20 cellular contexts compared by ENCODE assay signal in genomic region chr10:79440281-79440680, GRCh38. TPM values are rescaled to one million over a fixed set of nuclear protein-coding genes. Genes with fewer than 3 reads are reported as not detected.
DNase-seq lines count a peak whose midpoint lies in the region; ATAC-seq and TF ChIP-seq lines count a peak whose summit lies in the region.
"Had no signal": no experiment of that assay in that cellular context is flagged by ENCODE, and none has a peak within 500 bp of the region (broad histone marks: within the 10 kb centered on the region; RNA-seq: fewer than 3 reads in every experiment).

No MANE protein-coding gene starts in this region.

- DNase-seq in left ventricle myocardium inferior: no peak
- no peak for DNase-seq in cardiac septum (ENCODE audit: low spot score)
- DNase-seq in esophagus squamous epithelium (lab: John Stamatoyannopoulos, UW): no peak
- DNase-seq in gastrocnemius medialis: peak in 1 of 2 donors; percentile 21
- DNase-seq in vagina (ENCODE audit: extremely low spot score in 2 of 2): no peak
- DNase-seq in AG20443 (ENCODE audit: low spot score): no peak
- no peak for DNase-seq in colonic mucosa
- no peak for DNase-seq in SK-N-DZ (ENCODE audit: low spot score)
- DNase-seq: activated CD4-positive, alpha-beta memory T cell treated with anti-CD3 and anti-CD28 coated beads for 36 hours; CD4-positive, CD25-positive, alpha-beta regulatory T cell; midbrain; NCI-H1417 treated with DMSO at 0.1 percent for 48 hours; NCI-H526; SHP77 treated with DMSO at 0.1 percent for 48 hours; stimulated activated naive B cell treated with anti-CD40 and anti-IgM and Interleukin-4, amounts not matched to agents 10 μg/mL and 1 μg/mL and 100 μg/mL, for 72 hours; T-helper 2 cell had no signal

- in situ Hi-C loops in gastrocnemius medialis (cut with MboI; ENCODE audit: low sequenced_read_pairs in 4 of 4): loop anchor here in 1 of 4 donors (25.0 kb wide), 1 partner anchor 353 kb away; no protein-coding TSS in a partner anchor

- H3K27ac ChIP-seq in left ventricle myocardium inferior (replicated peaks): peak overlapping the region; percentile 44
- H3K27ac ChIP-seq in esophagus squamous epithelium: peak overlapping the region in 3 of 4 donors; percentile 40 to 96 (median 81)
- H3K27ac ChIP-seq in gastrocnemius medialis: peak overlapping the region; percentile 91 to 98 (median 94)
- peak overlapping the region; percentile 96 for H3K27ac ChIP-seq in vagina
- H3K27ac ChIP-seq in colonic mucosa: no peak overlapping the region
- H3K27ac ChIP-seq: body of pancreas, epithelial cell of prostate, upper lobe of right lung had no signal

- H3K4me1 ChIP-seq in left ventricle myocardium inferior (peaks cover 99% of the 10 kb centered on the region), esophagus squamous epithelium (peaks cover 24 to 99% (median 53%) of the 10 kb centered on the region in 3 donors), gastrocnemius medialis (peaks cover 86 to 89% of the 10 kb centered on the region in 2 donors), vagina (peaks cover 96% of the 10 kb centered on the region), colonic mucosa (no peaks in the 10 kb centered on the region)

- H3K9ac ChIP-seq in colonic mucosa (ENCODE audit: low read depth in 2 of 2, low read length in 2 of 2): peak overlapping the region in 1 of 2 donors; percentile 15

- intact Hi-C loops in left ventricle myocardium inferior (cut with micrococcal nuclease) (no loop called here), cardiac septum (cut with DNase I) (no loop called here), esophagus squamous epithelium (cut with DNase I) (no loop called here), gastrocnemius medialis (cut with DNase I; ENCODE audit: low total_unique reads) (loop anchor here (2.0 to 10.0 kb wide), 3 partner anchors 15 to 1468 kb away; no protein-coding TSS in a partner anchor), vagina (cut with DNase I) (no loop called here), colonic mucosa (cut with DNase I) (no loop called here)

- H3K9me3 ChIP-seq in left ventricle myocardium inferior (replicated peaks) (no peaks in the 10 kb centered on the region), esophagus squamous epithelium (no peaks in the 10 kb centered on the region), gastrocnemius medialis (no peaks in the 10 kb centered on the region), vagina (no peaks in the 10 kb centered on the region), colonic mucosa (no peaks in the 10 kb centered on the region)
- H3K9me3 ChIP-seq: body of pancreas, upper lobe of right lung had no signal

- H3K27me3 ChIP-seq in left ventricle myocardium inferior (ENCODE audit: low read depth) (no peaks in the 10 kb centered on the region), esophagus squamous epithelium (no peaks in the 10 kb centered on the region), gastrocnemius medialis (no peaks in the 10 kb centered on the region), vagina (no peaks in the 10 kb centered on the region), colonic mucosa (no peaks in the 10 kb centered on the region)
- H3K27me3 ChIP-seq: body of pancreas, upper lobe of right lung had no signal

- H3K36me3 ChIP-seq in left ventricle myocardium inferior (peaks cover 5% of the 10 kb centered on the region), esophagus squamous epithelium (no peaks in the 10 kb centered on the region), gastrocnemius medialis (no peaks in the 10 kb centered on the region), vagina (no peaks in the 10 kb centered on the region), colonic mucosa (no peaks in the 10 kb centered on the region)
- H3K36me3 ChIP-seq: upper lobe of right lung had no signal

- TF ChIP-seq POLR2A in esophagus squamous epithelium (IDR thresholded peaks at IDR 0.05) (no peak), gastrocnemius medialis (IDR thresholded peaks at IDR 0.05) (no peak), vagina (IDR thresholded peaks at IDR 0.05) (no peak)

- no peak overlapping the region for H3K4me3 ChIP-seq in left ventricle myocardium inferior
- H3K4me3 ChIP-seq in esophagus squamous epithelium: no peak overlapping the region
- peak overlapping the region in 2 of 4 donors; percentile 16 to 31 for H3K4me3 ChIP-seq in gastrocnemius medialis
- H3K4me3 ChIP-seq in vagina: peak overlapping the region in 1 of 2 donors; percentile 4
- H3K4me3 ChIP-seq in colonic mucosa: no peak overlapping the region
- H3K4me3 ChIP-seq: body of pancreas, upper lobe of right lung had no signal

- 93 to 94% methylated on average over 6 of the region's 6 CpGs for WGBS in esophagus squamous epithelium, 2 donors

- ATAC-seq in gastrocnemius medialis: no peak
- ATAC-seq: body of pancreas; left colon; stimulated activated naive B cell treated with anti-CD40 and anti-IgM and Interleukin-4, amounts not matched to agents 10 μg/mL and 1 μg/mL and 100 μg/mL, for 72 hours; upper lobe of right lung had no signal

- TF ChIP-seq CTCF in left ventricle myocardium inferior (IDR thresholded peaks at IDR 0.05; ENCODE audit: borderline replicate concordance) (no peak), esophagus squamous epithelium (IDR thresholded peaks at IDR 0.05) (no peak), gastrocnemius medialis (IDR thresholded peaks at IDR 0.05 in 4 of 5, conservative IDR thresholded peaks at IDR 0.05 in 1 of 5) (no peak), vagina (IDR thresholded peaks at IDR 0.05) (no peak), colonic mucosa (IDR thresholded peaks at IDR 0.05) (no peak)

RNA-seq across cellular contexts. Expression of gene ZCCHC24, which starts 5.1 kb away (rescaled TPM):
- total RNA-seq in left ventricle myocardium inferior (47.5 TPM), cardiac septum (56.6 TPM), esophagus squamous epithelium (10 to 100 TPM in 1 of 4 donors, 1 to 10 TPM in 3; 2.2 to 26.1 (median 6.4) TPM), gastrocnemius medialis (100 to 1,000 TPM in 1 of 4 donors, 10 to 100 TPM in 3; 59.6 to 122 (median 84.5) TPM), vagina (57.0 TPM), colonic mucosa (10 to 100 TPM in 1 of 2 donors, 1 to 10 TPM in 1; 4.6 to 19.1 TPM)
- 1.1 and 2.0 TPM in 2 replicates for polyA plus RNA-seq in SK-N-DZ (2014; cell fraction: cytosol; rRNA removed)
- polyA plus RNA-seq in SK-N-DZ (2014; cell fraction: nucleus; rRNA removed): 0.60 and 0.84 TPM in 2 replicates
